ENCODE assay signal across 33 cellular contexts in the genomic region with DNA sequence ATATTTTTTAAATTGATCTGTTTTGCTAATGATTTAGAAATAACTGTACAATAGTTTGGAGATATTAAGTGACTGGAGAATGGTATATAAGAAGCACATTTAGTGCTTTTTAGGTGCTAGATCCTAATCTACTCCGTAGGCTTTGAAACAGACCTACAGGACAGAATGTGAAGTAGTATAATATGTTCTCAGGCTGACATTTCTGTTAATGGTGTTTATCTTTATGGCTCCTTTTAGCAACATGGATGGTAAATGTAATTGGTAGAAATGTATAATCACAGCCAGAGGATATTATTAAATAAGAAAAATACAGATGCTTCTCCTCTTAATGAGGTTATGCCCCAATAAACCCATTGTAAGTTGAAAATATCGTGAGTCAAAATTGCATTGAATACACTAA.
"Had no signal": no experiment of that assay in that cellular context is flagged by ENCODE, and none has a peak within 500 bp of the region (broad histone marks: within the 10 kb centered on the region; RNA-seq: fewer than 3 reads in every experiment).

No MANE protein-coding gene starts in this region.

- H3K27ac ChIP-seq: adrenal gland, body of pancreas, colonic mucosa, foreskin keratinocyte, gastrocnemius medialis, WERI-Rb-1 had no signal

- ATAC-seq: activated CD4-positive, CD25-positive, alpha-beta regulatory T cell treated with anti-CD3 and anti-CD28 coated beads, Interleukin-2, amount 50 U/mL, for 24 hours; activated CD8-positive, alpha-beta T cell treated with anti-CD3 and anti-CD28 coated beads for 36 hours; activated naive CD8-positive, alpha-beta T cell treated with anti-CD3 and anti-CD28 coated beads, Interleukin-2, amount 50 U/mL, for 24 hours; activated T-cell treated with anti-CD3 and anti-CD28 coated beads, Interleukin-2, amount 50 U/mL, for 4 hours; activated T-helper 17 cell treated with anti-CD3 and anti-CD28 coated beads, Interleukin-2, amount 50 U/mL, for 72 hours; body of pancreas; esophagus mucosa; foreskin keratinocyte; gastrocnemius medialis; heart left ventricle; T-helper 17 cell had no signal

- H3K9me3 ChIP-seq: adrenal gland, body of pancreas, colonic mucosa, gastrocnemius medialis, heart left ventricle had no signal

- H3K27ac Mint-ChIP-seq: activated B cell treated with CpG ODN at 0.5 μM for 24 hours; activated CD8-positive, alpha-beta T cell treated with anti-CD3 and anti-CD28 coated beads for 36 hours; activated naive CD4-positive, alpha-beta T cell treated with anti-CD3 and anti-CD28 coated beads, Interleukin-2, amount 50 U/mL, for 24 hours; activated naive CD8-positive, alpha-beta T cell treated with anti-CD3 and anti-CD28 coated beads for 36 hours; activated naive CD8-positive, alpha-beta T cell treated with anti-CD3 and anti-CD28 coated beads, Interleukin-2, amount 50 U/mL, for 24 hours; activated T-helper 17 cell treated with anti-CD3 and anti-CD28 coated beads, Interleukin-2, amount 50 U/mL, for 72 hours; T-helper 17 cell; T-helper 2 cell treated with Interferon-gamma antibody and Interleukin-4, amounts not matched to agents 5 μg/mL and 100 μg/mL, for 36 hours had no signal

- H3K36me3 Mint-ChIP-seq: activated naive CD4-positive, alpha-beta T cell treated with anti-CD3 and anti-CD28 coated beads, Interleukin-2, amount 50 U/mL, for 24 hours; activated naive CD8-positive, alpha-beta T cell treated with anti-CD3 and anti-CD28 coated beads for 36 hours had no signal

- H3K9me3 Mint-ChIP-seq: activated CD8-positive, alpha-beta T cell treated with anti-CD3 and anti-CD28 coated beads for 36 hours; activated naive CD4-positive, alpha-beta T cell treated with anti-CD3 and anti-CD28 coated beads, Interleukin-2, amount 50 U/mL, for 24 hours; activated naive CD8-positive, alpha-beta T cell treated with anti-CD3 and anti-CD28 coated beads for 36 hours; activated naive CD8-positive, alpha-beta T cell treated with anti-CD3 and anti-CD28 coated beads, Interleukin-2, amount 50 U/mL, for 24 hours; activated T-cell treated with anti-CD3 and anti-CD28 coated beads, Interleukin-2, amount 50 U/mL, for 4 hours; activated T-helper 17 cell treated with anti-CD3 and anti-CD28 coated beads, Interleukin-2, amount 50 U/mL, for 72 hours; T-helper 2 cell treated with Interferon-gamma antibody and Interleukin-4, amounts not matched to agents 5 μg/mL and 100 μg/mL, for 36 hours had no signal

- H3K27me3 Mint-ChIP-seq: activated CD8-positive, alpha-beta T cell treated with anti-CD3 and anti-CD28 coated beads for 36 hours; activated naive CD4-positive, alpha-beta T cell treated with anti-CD3 and anti-CD28 coated beads, Interleukin-2, amount 50 U/mL, for 24 hours; activated naive CD8-positive, alpha-beta T cell treated with anti-CD3 and anti-CD28 coated beads for 36 hours; activated naive CD8-positive, alpha-beta T cell treated with anti-CD3 and anti-CD28 coated beads, Interleukin-2, amount 50 U/mL, for 24 hours; activated T-helper 17 cell treated with anti-CD3 and anti-CD28 coated beads, Interleukin-2, amount 50 U/mL, for 72 hours; T-helper 17 cell had no signal

- H3K4me3 ChIP-seq: adrenal gland, body of pancreas, colonic mucosa, gastrocnemius medialis, heart left ventricle had no signal

- DNase-seq: activated B cell treated with CpG ODN at 0.5 μM for 24 hours; activated CD4-positive, alpha-beta T cell treated with anti-CD3 and anti-CD28 coated beads for 48 hours; activated CD4-positive, alpha-beta T cell treated with anti-CD3 and anti-CD28 coated beads, Interleukin-2, amount 50 U/mL, for 1 hour; activated CD4-positive, alpha-beta T cell treated with anti-CD3 and anti-CD28 coated beads, Interleukin-2, amount 50 U/mL, for 48 hours; activated CD8-positive, alpha-beta memory T cell treated with anti-CD3 and anti-CD28 coated beads for 24 hours; activated CD8-positive, alpha-beta T cell treated with anti-CD3 and anti-CD28 coated beads for 36 hours; activated effector memory CD4-positive, alpha-beta T cell treated with Interleukin-2 at 50 U/mL for 16 hours; activated gamma-delta T cell treated with Interleukin-2 at 50 U/mL for 16 hours; activated naive CD4-positive, alpha-beta T cell treated with Interleukin-2 at 50 U/mL for 16 hours; activated naive CD8-positive, alpha-beta T cell treated with anti-CD3 and anti-CD28 coated beads for 36 hours; activated naive CD8-positive, alpha-beta T cell treated with anti-CD3 and anti-CD28 coated beads, Interleukin-2, amount 50 U/mL, for 24 hours; activated T-cell treated with anti-CD3 and anti-CD28 coated beads, Interleukin-2, amount 50 U/mL, for 4 hours; adrenal gland; amygdala; aorta; body of pancreas; central memory CD4-positive, alpha-beta T cell; cerebellar nuclear complex; colonic mucosa; effector CD8-positive, alpha-beta T cell; foreskin keratinocyte; gastrocnemius medialis; glutamatergic neuron; heart left ventricle; T-helper 1 cell; T-helper 17 cell; T1000; WERI-Rb-1 had no signal

- H3K27me3 ChIP-seq: adrenal gland, body of pancreas, colonic mucosa, foreskin keratinocyte, gastrocnemius medialis, heart left ventricle had no signal

- H3K4me3 Mint-ChIP-seq: activated B cell treated with CpG ODN at 0.5 μM for 24 hours; activated CD8-positive, alpha-beta T cell treated with anti-CD3 and anti-CD28 coated beads for 36 hours; activated naive CD4-positive, alpha-beta T cell treated with anti-CD3 and anti-CD28 coated beads, Interleukin-2, amount 50 U/mL, for 24 hours; activated naive CD8-positive, alpha-beta T cell treated with anti-CD3 and anti-CD28 coated beads for 36 hours; activated naive CD8-positive, alpha-beta T cell treated with anti-CD3 and anti-CD28 coated beads, Interleukin-2, amount 50 U/mL, for 24 hours; activated T-cell treated with anti-CD3 and anti-CD28 coated beads, Interleukin-2, amount 50 U/mL, for 4 hours; T-helper 17 cell; T-helper 2 cell treated with Interferon-gamma antibody and Interleukin-4, amounts not matched to agents 5 μg/mL and 100 μg/mL, for 36 hours had no signal

- H3K4me1 Mint-ChIP-seq: activated B cell treated with CpG ODN at 0.5 μM for 24 hours; activated naive CD4-positive, alpha-beta T cell treated with anti-CD3 and anti-CD28 coated beads, Interleukin-2, amount 50 U/mL, for 24 hours had no signal

- H3K4me1 ChIP-seq: colonic mucosa had no signal

- H3K36me3 ChIP-seq: adrenal gland, colonic mucosa, gastrocnemius medialis, heart left ventricle, WERI-Rb-1 had no signal
